In genomic region chr5:67065237-67065636, GRCh38 we compare ENCODE assay signal across 12 cellular contexts.
DNase-seq lines count a peak whose midpoint lies in the region; ATAC-seq, FAIRE-seq and TF ChIP-seq lines count a peak whose summit lies in the region.
"Had no signal": no experiment of that assay in that cellular context is flagged by ENCODE, and none has a peak within 500 bp of the region (broad histone marks: within the 10 kb centered on the region; RNA-seq: fewer than 3 reads in every experiment).

No MANE protein-coding gene starts in this region.

- H3K27me3 ChIP-seq in MM.1S (replicated peaks; ENCODE audit: insufficient read depth, low read length) (peaks cover 66% of the 10 kb centered on the region), astrocyte (ENCODE audit: insufficient read depth, low read length) (no peaks in the 10 kb centered on the region)

- H3K4me3 Mint-ChIP-seq in astrocyte (ENCODE audit: unreplicated experiment), result no peak overlapping the region
- no peak overlapping the region for H3K4me3 Mint-ChIP-seq in type B pancreatic cell
- H3K4me3 Mint-ChIP-seq: CD4-positive, alpha-beta T cell; T-cell had no signal

- peak; percentile 49 for DNase-seq in stimulated activated CD4-positive, alpha-beta T cell treated with anti-CD3 and anti-CD28 coated beads, Interleukin-15, amount 100 ng/mL, for 24 hours
- no peak for DNase-seq in stimulated activated CD4-positive, alpha-beta T cell treated with anti-CD3 and anti-CD28 coated beads, Interleukin-4, amount 100 ng/mL, for 4 hours
- DNase-seq in MM.1S (peak; percentile 91), astrocyte (ENCODE audit: low read depth) (no peak), type B pancreatic cell (ENCODE audit: extremely low spot score, unreplicated experiment) (no peak), cerebellar cortex (ENCODE audit: low spot score) (no peak), GM03348 (ENCODE audit: low spot score) (no peak)
- DNase-seq: CD4-positive, alpha-beta T cell; central memory CD4-positive, alpha-beta T cell; NCI-H524 treated with DMSO at 0.1 percent for 48 hours; T-cell had no signal

- H3K4me1 ChIP-seq in MM.1S (ENCODE audit: low read length), result peaks cover 11% of the 10 kb centered on the region
- H3K4me1 ChIP-seq in astrocyte (ENCODE audit: insufficient read depth, low read length), result peaks cover 6% of the 10 kb centered on the region

- H3K36me3 ChIP-seq in MM.1S (replicated peaks; ENCODE audit: insufficient read depth, low read length), result no peaks in the 10 kb centered on the region
- H3K36me3 ChIP-seq in astrocyte (ENCODE audit: insufficient read depth, low read length), result no peaks in the 10 kb centered on the region

- H3K4me2 ChIP-seq in MM.1S (ENCODE audit: low read depth, low read length) (peak overlapping the region; percentile 40; the same call in 1 of the 2 replicates), astrocyte (ENCODE audit: low read length) (no peak overlapping the region)

- ATAC-seq in HG03045 (IDR thresholded peaks at IDR 0.05; ENCODE audit: unreplicated experiment), result no peak

- peak; percentile 17 for FAIRE-seq in astrocyte (lab: Jason Lieb, UNC)

- peaks cover 2% of the 10 kb centered on the region for H3K36me3 Mint-ChIP-seq in astrocyte (ENCODE audit: low read depth, unreplicated experiment)
- H3K36me3 Mint-ChIP-seq in type B pancreatic cell, result peaks cover 11% of the 10 kb centered on the region

- H3K9me3 ChIP-seq in MM.1S (replicated peaks; ENCODE audit: insufficient read depth, low read length) (no peaks in the 10 kb centered on the region), astrocyte (ENCODE audit: insufficient read depth, low read depth, low read length) (no peaks in the 10 kb centered on the region)

- peaks cover 12% of the 10 kb centered on the region for H3F3A ChIP-seq in MM.1S (ENCODE audit: insufficient read depth, low read length)

- H3K27me3 Mint-ChIP-seq in astrocyte (ENCODE audit: low read depth, unreplicated experiment) (no peaks in the 10 kb centered on the region), type B pancreatic cell (no peaks in the 10 kb centered on the region)
- H3K27me3 Mint-ChIP-seq: CD4-positive, alpha-beta T cell; T-cell had no signal

- H3K79me2 ChIP-seq in MM.1S (ENCODE audit: low read length), result no peaks in the 10 kb centered on the region
- H3K79me2 ChIP-seq in astrocyte (ENCODE audit: insufficient read depth, low read length), result peaks cover 70% of the 10 kb centered on the region

- H3K27ac Mint-ChIP-seq in astrocyte (ENCODE audit: unreplicated experiment) (peak overlapping the region; percentile 59), type B pancreatic cell (peak overlapping the region; percentile 64)
- H3K27ac Mint-ChIP-seq: CD4-positive, alpha-beta T cell; T-cell had no signal

- H3K4me3 ChIP-seq in MM.1S (ENCODE audit: low read length) (no peak overlapping the region), astrocyte (ENCODE audit: insufficient read depth, low read depth, low read length) (no peak overlapping the region)

- no peak for TF ChIP-seq CTCF in MM.1S (IDR thresholded peaks at IDR 0.05; ENCODE audit: low read length)
- no peak for TF ChIP-seq CTCF in astrocyte (IDR thresholded peaks at IDR 0.05; ENCODE audit: insufficient read depth, low read depth, low read length)
- no peak for TF ChIP-seq CTCF in type B pancreatic cell (conservative IDR thresholded peaks at IDR 0.05)

- H3K9me2 ChIP-seq in MM.1S (replicated peaks; ENCODE audit: insufficient read depth, low read length), result no peaks in the 10 kb centered on the region

- no peak overlapping the region for H2AFZ ChIP-seq in MM.1S (ENCODE audit: low read length)
- no peak overlapping the region for H2AFZ ChIP-seq in astrocyte (ENCODE audit: low read depth, low read length)

- no peaks in the 10 kb centered on the region for H3K9me3 Mint-ChIP-seq in astrocyte (ENCODE audit: unreplicated experiment)
- no peaks in the 10 kb centered on the region for H3K9me3 Mint-ChIP-seq in type B pancreatic cell
- H3K9me3 Mint-ChIP-seq: CD4-positive, alpha-beta T cell; T-cell had no signal

- H4K20me1 ChIP-seq in MM.1S (ENCODE audit: insufficient read depth, low read length) (peaks cover 11% of the 10 kb centered on the region; the same call in 1 of the 2 replicates), astrocyte (ENCODE audit: insufficient read depth, low read length) (peaks cover 5% of the 10 kb centered on the region)

- H3K4me1 Mint-ChIP-seq in astrocyte (ENCODE audit: low read depth, unreplicated experiment), result peaks cover 15% of the 10 kb centered on the region
- H3K4me1 Mint-ChIP-seq in type B pancreatic cell (ENCODE audit: unreplicated experiment), result peaks cover 11% of the 10 kb centered on the region

- H3K27ac ChIP-seq in MM.1S (ENCODE audit: low read length) (0 out of 2 replicates have a peak overlapping the region, but pooled peaks have one; percentile 10), astrocyte (ENCODE audit: low read depth, low read length) (no peak overlapping the region)

- no peak overlapping the region for H3K9ac ChIP-seq in MM.1S (ENCODE audit: low read length)
- H3K9ac ChIP-seq in astrocyte (ENCODE audit: low read length), result no peak overlapping the region

Comparison
In these comparisons a context has a peak if more than half of its experiments do, and no peak if none do; other contexts are left out.
1. DNase-seq: peak in stimulated activated CD4-positive, alpha-beta T cell treated with anti-CD3 and anti-CD28 coated beads, Interleukin-15, amount 100 ng/mL, for 24 hours (single experiment) and MM.1S (single experiment); none in stimulated activated CD4-positive, alpha-beta T cell treated with anti-CD3 and anti-CD28 coated beads, Interleukin-4, amount 100 ng/mL, for 4 hours (0 of 2), astrocyte (single experiment), type B pancreatic cell (single experiment), cerebellar cortex (single experiment) and GM03348 (single experiment).